In genomic region chr6:149953390-149953789, GRCh38 we compare ENCODE assay signal across 10 cellular contexts. TPM values are rescaled to one million over a fixed set of nuclear protein-coding genes. Genes with fewer than 3 reads are reported as not detected.
"Had no signal": no experiment of that assay in that cellular context is flagged by ENCODE, and none has a peak within 500 bp of the region (broad histone marks: within the 10 kb centered on the region; RNA-seq: fewer than 3 reads in every experiment).

No MANE protein-coding gene starts in this region.

RNA-seq across cellular contexts. Expression of gene ULBP1, which starts 10.4 kb away (rescaled TPM):
- total RNA-seq: uterus had no signal

RNA-seq across cellular contexts. Expression of gene RAET1G, which starts 30.5 kb away (rescaled TPM):
- total RNA-seq: epithelial cell of proximal tubule, left lobe of liver, mesothelial cell of epicardium, myocyte, neural crest cell had no signal

RNA-seq across cellular contexts. Expression of gene RAET1E, which starts 55.5 kb away (rescaled TPM):
- total RNA-seq: chondrocyte, epithelial cell of proximal tubule, hepatocyte, left lobe of liver, mesothelial cell of epicardium, natural killer cell, neural crest cell, osteocyte had no signal
- polyA plus RNA-seq: hepatocyte had no signal
